ENCODE assay signal across 1 cellular context in the genomic region with DNA sequence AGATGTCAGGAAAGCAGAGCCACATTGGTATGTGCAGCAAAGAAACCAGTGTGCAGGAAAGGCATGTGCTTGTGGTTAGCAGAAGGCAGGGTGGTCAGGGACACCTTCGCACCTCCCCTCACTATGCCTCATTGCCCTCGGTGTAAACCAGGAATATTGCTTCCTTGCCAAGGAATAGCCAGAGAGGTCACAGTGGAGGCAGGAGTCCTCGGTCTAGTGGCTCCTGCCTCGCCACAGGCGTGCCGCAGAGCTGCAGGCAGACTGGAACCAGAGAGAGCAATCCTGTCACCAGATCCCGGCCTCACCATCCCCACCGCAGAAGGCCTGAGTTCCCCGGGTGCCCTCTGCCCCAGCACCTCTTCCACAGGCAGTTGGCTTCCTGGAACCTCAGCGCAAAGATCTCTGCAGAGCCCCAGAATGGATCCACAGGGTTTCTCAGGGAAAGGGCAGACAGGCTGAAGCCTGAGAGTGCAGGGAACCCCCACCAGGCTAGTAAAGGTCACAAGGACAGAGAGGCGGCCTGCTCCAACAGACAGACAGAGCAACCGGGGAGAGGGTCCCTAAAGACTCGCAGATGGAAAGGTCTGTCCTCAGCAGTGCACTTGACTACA.
TF ChIP-seq lines count a peak whose summit lies in the region.

No MANE protein-coding gene starts in this region.

TF ChIP-seq in GM23338, 12 proteins besides CTCF, POLR2A, EP300 and RAD21 (continued from another document):
- TF ChIP-seq, protein P1, sequence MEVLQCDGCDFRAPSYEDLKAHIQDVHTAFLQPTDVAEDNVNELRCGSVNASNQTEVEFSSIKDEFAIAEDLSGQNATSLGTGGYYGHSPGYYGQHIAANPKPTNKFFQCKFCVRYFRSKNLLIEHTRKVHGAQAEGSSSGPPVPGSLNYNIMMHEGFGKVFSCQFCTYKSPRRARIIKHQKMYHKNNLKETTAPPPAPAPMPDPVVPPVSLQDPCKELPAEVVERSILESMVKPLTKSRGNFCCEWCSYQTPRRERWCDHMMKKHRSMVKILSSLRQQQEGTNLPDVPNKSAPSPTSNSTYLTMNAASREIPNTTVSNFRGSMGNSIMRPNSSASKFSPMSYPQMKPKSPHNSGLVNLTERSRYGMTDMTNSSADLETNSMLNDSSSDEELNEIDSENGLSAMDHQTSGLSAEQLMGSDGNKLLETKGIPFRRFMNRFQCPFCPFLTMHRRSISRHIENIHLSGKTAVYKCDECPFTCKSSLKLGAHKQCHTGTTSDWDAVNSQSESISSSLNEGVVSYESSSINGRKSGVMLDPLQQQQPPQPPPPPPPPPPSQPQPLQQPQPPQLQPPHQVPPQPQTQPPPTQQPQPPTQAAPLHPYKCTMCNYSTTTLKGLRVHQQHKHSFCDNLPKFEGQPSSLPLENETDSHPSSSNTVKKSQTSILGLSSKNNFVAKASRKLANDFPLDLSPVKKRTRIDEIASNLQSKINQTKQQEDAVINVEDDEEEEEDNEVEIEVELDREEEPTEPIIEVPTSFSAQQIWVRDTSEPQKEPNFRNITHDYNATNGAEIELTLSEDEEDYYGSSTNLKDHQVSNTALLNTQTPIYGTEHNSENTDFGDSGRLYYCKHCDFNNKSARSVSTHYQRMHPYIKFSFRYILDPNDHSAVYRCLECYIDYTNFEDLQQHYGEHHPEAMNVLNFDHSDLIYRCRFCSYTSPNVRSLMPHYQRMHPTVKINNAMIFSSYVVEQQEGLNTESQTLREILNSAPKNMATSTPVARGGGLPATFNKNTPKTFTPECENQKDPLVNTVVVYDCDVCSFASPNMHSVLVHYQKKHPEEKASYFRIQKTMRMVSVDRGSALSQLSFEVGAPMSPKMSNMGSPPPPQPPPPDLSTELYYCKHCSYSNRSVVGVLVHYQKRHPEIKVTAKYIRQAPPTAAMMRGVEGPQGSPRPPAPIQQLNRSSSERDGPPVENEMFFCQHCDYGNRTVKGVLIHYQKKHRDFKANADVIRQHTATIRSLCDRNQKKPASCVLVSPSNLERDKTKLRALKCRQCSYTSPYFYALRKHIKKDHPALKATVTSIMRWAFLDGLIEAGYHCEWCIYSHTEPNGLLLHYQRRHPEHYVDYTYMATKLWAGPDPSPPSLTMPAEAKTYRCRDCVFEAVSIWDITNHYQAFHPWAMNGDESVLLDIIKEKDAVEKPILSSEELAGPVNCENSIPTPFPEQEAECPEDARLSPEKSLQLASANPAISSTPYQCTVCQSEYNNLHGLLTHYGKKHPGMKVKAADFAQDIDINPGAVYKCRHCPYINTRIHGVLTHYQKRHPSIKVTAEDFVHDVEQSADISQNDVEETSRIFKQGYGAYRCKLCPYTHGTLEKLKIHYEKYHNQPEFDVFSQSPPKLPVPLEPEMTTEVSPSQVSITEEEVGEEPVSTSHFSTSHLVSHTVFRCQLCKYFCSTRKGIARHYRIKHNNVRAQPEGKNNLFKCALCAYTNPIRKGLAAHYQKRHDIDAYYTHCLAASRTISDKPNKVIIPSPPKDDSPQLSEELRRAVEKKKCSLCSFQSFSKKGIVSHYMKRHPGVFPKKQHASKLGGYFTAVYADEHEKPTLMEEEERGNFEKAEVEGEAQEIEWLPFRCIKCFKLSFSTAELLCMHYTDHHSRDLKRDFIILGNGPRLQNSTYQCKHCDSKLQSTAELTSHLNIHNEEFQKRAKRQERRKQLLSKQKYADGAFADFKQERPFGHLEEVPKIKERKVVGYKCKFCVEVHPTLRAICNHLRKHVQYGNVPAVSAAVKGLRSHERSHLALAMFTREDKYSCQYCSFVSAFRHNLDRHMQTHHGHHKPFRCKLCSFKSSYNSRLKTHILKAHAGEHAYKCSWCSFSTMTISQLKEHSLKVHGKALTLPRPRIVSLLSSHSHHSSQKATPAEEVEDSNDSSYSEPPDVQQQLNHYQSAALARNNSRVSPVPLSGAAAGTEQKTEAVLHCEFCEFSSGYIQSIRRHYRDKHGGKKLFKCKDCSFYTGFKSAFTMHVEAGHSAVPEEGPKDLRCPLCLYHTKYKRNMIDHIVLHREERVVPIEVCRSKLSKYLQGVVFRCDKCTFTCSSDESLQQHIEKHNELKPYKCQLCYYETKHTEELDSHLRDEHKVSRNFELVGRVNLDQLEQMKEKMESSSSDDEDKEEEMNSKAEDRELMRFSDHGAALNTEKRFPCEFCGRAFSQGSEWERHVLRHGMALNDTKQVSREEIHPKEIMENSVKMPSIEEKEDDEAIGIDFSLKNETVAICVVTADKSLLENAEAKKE (CRISPR knock-in tag; IDR thresholded peaks at IDR 0.05) = no peak
- TF ChIP-seq STAT1 (IDR thresholded peaks at IDR 0.05; ENCODE audit: unreplicated experiment) = no peak
